Comparison of ENCODE assay signal across 21 cellular contexts in the genomic region with DNA sequence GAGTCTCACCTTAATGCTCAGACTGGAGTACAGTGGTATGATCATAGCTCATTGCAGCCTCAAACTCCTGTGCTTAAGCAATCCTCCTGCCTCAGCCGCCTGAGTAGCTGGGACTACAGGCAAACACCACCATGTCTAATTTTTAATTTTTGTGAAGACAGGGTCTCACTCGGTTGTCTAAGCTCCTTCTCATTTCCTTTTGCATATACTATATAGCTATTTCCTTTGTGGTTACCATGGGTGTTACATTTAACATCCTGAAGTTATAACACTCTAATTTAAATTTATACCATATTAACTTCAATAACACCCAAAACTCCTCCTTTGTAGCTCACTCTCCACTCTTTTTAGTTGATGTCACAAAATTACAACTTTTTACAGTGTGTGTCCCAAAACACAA.
DNase-seq lines count a peak whose midpoint lies in the region; ATAC-seq and TF ChIP-seq lines count a peak whose summit lies in the region.
"Had no signal": no experiment of that assay in that cellular context is flagged by ENCODE, and none has a peak within 500 bp of the region (broad histone marks: within the 10 kb centered on the region; RNA-seq: fewer than 3 reads in every experiment).

No MANE protein-coding gene starts in this region.

- in situ Hi-C loops in gastrocnemius medialis (cut with MboI; ENCODE audit: low sequenced_read_pairs in 4 of 4) = no loop called here

- H3K4me3 ChIP-seq in SK-N-MC (no peak overlapping the region), gastrocnemius medialis (no peak overlapping the region)
- H3K4me3 ChIP-seq: Peyer's patch, stomach had no signal

- H3K9me3 Mint-ChIP-seq in activated naive CD4-positive, alpha-beta T cell treated with anti-CD3 and anti-CD28 coated beads, Interleukin-2, amount 10 ng/mL, durations not matched to agents 7 days and 5 days = no peaks in the 10 kb centered on the region
- H3K9me3 Mint-ChIP-seq in activated naive CD4-positive, alpha-beta T cell treated with anti-CD3 and anti-CD28 coated beads, Interleukin-2, amount 50 U/mL, for 72 hours = no peaks in the 10 kb centered on the region
- H3K9me3 Mint-ChIP-seq in activated naive CD8-positive, alpha-beta T cell treated with anti-CD3 and anti-CD28 coated beads, Interleukin-2, amount 50 U/mL, for 24 hours = no peaks in the 10 kb centered on the region
- H3K9me3 Mint-ChIP-seq: dendritic cell treated with granulocyte-macrophage colony-stimulating factor and Interleukin-4, amounts not matched to agents 40 ng/mL and 50 ng/mL, for 4 days; WTC11 had no signal

- H3K27ac ChIP-seq in SK-N-MC (0 out of 2 replicates have a peak overlapping the region, but pooled peaks have one; percentile 31), gastrocnemius medialis (no peak overlapping the region)
- H3K27ac ChIP-seq: Peyer's patch, stomach had no signal

- H3K36me3 Mint-ChIP-seq in activated naive CD4-positive, alpha-beta T cell treated with anti-CD3 and anti-CD28 coated beads, Interleukin-2, amount 10 ng/mL, durations not matched to agents 7 days and 5 days = no peaks in the 10 kb centered on the region
- H3K36me3 Mint-ChIP-seq in activated naive CD4-positive, alpha-beta T cell treated with anti-CD3 and anti-CD28 coated beads, Interleukin-2, amount 50 U/mL, for 72 hours = no peaks in the 10 kb centered on the region
- H3K36me3 Mint-ChIP-seq in activated naive CD8-positive, alpha-beta T cell treated with anti-CD3 and anti-CD28 coated beads, Interleukin-2, amount 50 U/mL, for 24 hours (ENCODE audit: low read depth) = peaks cover 2% of the 10 kb centered on the region
- H3K36me3 Mint-ChIP-seq: WTC11 had no signal

- no peak overlapping the region for H3K9ac ChIP-seq in SK-N-MC (ENCODE audit: insufficient read length)

- DNase-seq in activated naive CD4-positive, alpha-beta T cell treated with anti-CD3 and anti-CD28 coated beads, Interleukin-2, amount 10 ng/mL, durations not matched to agents 7 days and 5 days = no peak
- DNase-seq in activated naive CD4-positive, alpha-beta T cell treated with anti-CD3 and anti-CD28 coated beads, Interleukin-2, amount 50 U/mL, for 72 hours (ENCODE audit: low spot score in 2 of 2) = no peak
- DNase-seq in SK-N-MC (ENCODE audit: low read depth, low spot score) (peak; percentile 20), cardiac septum (ENCODE audit: low spot score) (no peak), gastrocnemius medialis (no peak)
- DNase-seq in activated naive CD8-positive, alpha-beta T cell treated with anti-CD3 and anti-CD28 coated beads, Interleukin-2, amount 50 U/mL, for 24 hours = no peak
- no peak for DNase-seq in activated CD4-positive, alpha-beta T cell treated with anti-CD3 and anti-CD28 coated beads, Interleukin-2, amount 50 U/mL, for 48 hours
- DNase-seq: activated effector memory CD4-positive, alpha-beta T cell treated with Interleukin-2 at 50 U/mL for 16 hours; amygdala; kidney glomerular epithelial cell; mammary epithelial cell; NCI-H1417; NCI-H510A; NK-92 treated with Interleukin-12 subunit alpha and Interleukin-12 subunit beta, amount 100 ng/mL, for 24 hours; Peyer's patch; stimulated activated CD4-positive, alpha-beta T cell treated with anti-CD3 and anti-CD28 coated beads, Interleukin-4, amount 100 ng/mL, for 4 hours; stomach; trophoblast cell had no signal

- peak overlapping the region; percentile 67 for H3K27ac Mint-ChIP-seq in activated naive CD4-positive, alpha-beta T cell treated with anti-CD3 and anti-CD28 coated beads, Interleukin-2, amount 10 ng/mL, durations not matched to agents 7 days and 5 days
- H3K27ac Mint-ChIP-seq in activated naive CD4-positive, alpha-beta T cell treated with anti-CD3 and anti-CD28 coated beads, Interleukin-2, amount 50 U/mL, for 72 hours = peak overlapping the region in 1 of 2 donors; percentile 46
- peak overlapping the region; percentile 67 for H3K27ac Mint-ChIP-seq in activated naive CD8-positive, alpha-beta T cell treated with anti-CD3 and anti-CD28 coated beads, Interleukin-2, amount 50 U/mL, for 24 hours
- H3K27ac Mint-ChIP-seq: dendritic cell treated with granulocyte-macrophage colony-stimulating factor and Interleukin-4, amounts not matched to agents 40 ng/mL and 50 ng/mL, for 4 days; WTC11 had no signal

- no peak for TF ChIP-seq POLR2A in gastrocnemius medialis (IDR thresholded peaks at IDR 0.05)

- no peak overlapping the region for H3K4me3 Mint-ChIP-seq in activated naive CD4-positive, alpha-beta T cell treated with anti-CD3 and anti-CD28 coated beads, Interleukin-2, amount 10 ng/mL, durations not matched to agents 7 days and 5 days
- H3K4me3 Mint-ChIP-seq in activated naive CD8-positive, alpha-beta T cell treated with anti-CD3 and anti-CD28 coated beads, Interleukin-2, amount 50 U/mL, for 24 hours = no peak overlapping the region
- H3K4me3 Mint-ChIP-seq: dendritic cell treated with granulocyte-macrophage colony-stimulating factor and Interleukin-4, amounts not matched to agents 40 ng/mL and 50 ng/mL, for 4 days; WTC11 had no signal

- no peaks in the 10 kb centered on the region for H3K4me1 ChIP-seq in gastrocnemius medialis
- H3K4me1 ChIP-seq: Peyer's patch, stomach had no signal

- H3K27me3 ChIP-seq in gastrocnemius medialis = no peaks in the 10 kb centered on the region
- H3K27me3 ChIP-seq: Peyer's patch, stomach had no signal

- peaks cover 35% of the 10 kb centered on the region for H3K4me1 Mint-ChIP-seq in activated naive CD4-positive, alpha-beta T cell treated with anti-CD3 and anti-CD28 coated beads, Interleukin-2, amount 10 ng/mL, durations not matched to agents 7 days and 5 days
- H3K4me1 Mint-ChIP-seq in activated naive CD8-positive, alpha-beta T cell treated with anti-CD3 and anti-CD28 coated beads, Interleukin-2, amount 50 U/mL, for 24 hours = peaks cover 26% of the 10 kb centered on the region
- H3K4me1 Mint-ChIP-seq: WTC11 had no signal

- H3K27me3 Mint-ChIP-seq in activated naive CD4-positive, alpha-beta T cell treated with anti-CD3 and anti-CD28 coated beads, Interleukin-2, amount 10 ng/mL, durations not matched to agents 7 days and 5 days = no peaks in the 10 kb centered on the region
- no peaks in the 10 kb centered on the region for H3K27me3 Mint-ChIP-seq in activated naive CD8-positive, alpha-beta T cell treated with anti-CD3 and anti-CD28 coated beads, Interleukin-2, amount 50 U/mL, for 24 hours
- H3K27me3 Mint-ChIP-seq: dendritic cell treated with granulocyte-macrophage colony-stimulating factor and Interleukin-4, amounts not matched to agents 40 ng/mL and 50 ng/mL, for 4 days had no signal

- TF ChIP-seq CTCF in gastrocnemius medialis (IDR thresholded peaks at IDR 0.05 in 4 of 5, conservative IDR thresholded peaks at IDR 0.05 in 1 of 5) = no peak

- H3K36me3 ChIP-seq in SK-N-MC (ENCODE audit: insufficient read depth, low read length) (no peaks in the 10 kb centered on the region), gastrocnemius medialis (no peaks in the 10 kb centered on the region)
- H3K36me3 ChIP-seq: Peyer's patch, stomach had no signal

- H3K9me3 ChIP-seq in SK-N-MC (ENCODE audit: low read depth, low read length) (no peaks in the 10 kb centered on the region), gastrocnemius medialis (no peaks in the 10 kb centered on the region)
- H3K9me3 ChIP-seq: Peyer's patch, stomach had no signal

- intact Hi-C loops in cardiac septum (cut with DNase I) (no loop called here), gastrocnemius medialis (cut with DNase I; ENCODE audit: low total_unique reads) (no loop called here)

- no peak for ATAC-seq in activated naive CD4-positive, alpha-beta T cell treated with anti-CD3 and anti-CD28 coated beads, Interleukin-2, amount 50 U/mL, for 72 hours
- no peak for ATAC-seq in activated naive CD8-positive, alpha-beta T cell treated with anti-CD3 and anti-CD28 coated beads, Interleukin-2, amount 50 U/mL, for 24 hours
- no peak for ATAC-seq in GM18867 (IDR thresholded peaks at IDR 0.05; ENCODE audit: unreplicated experiment)
- no peak for ATAC-seq in gastrocnemius medialis
- ATAC-seq: WTC11 had no signal

- CTCF ChIA-PET in activated naive CD4-positive, alpha-beta T cell treated with anti-CD3 and anti-CD28 coated beads, Interleukin-2, amount 10 ng/mL, durations not matched to agents 7 days and 5 days (lab: Charles Lee) = no interaction called here
